Comparison of ENCODE assay signal across 8 cellular contexts in genomic region chr17:78117027-78117981, GRCh38. TPM values are rescaled to one million over a fixed set of nuclear protein-coding genes. Genes with fewer than 3 reads are reported as not detected.
A peak's percentile ranks its signal among the peaks of the same experiment; 100 is the strongest.
DNase-seq lines count a peak whose midpoint lies in the region; ATAC-seq, FAIRE-seq and TF ChIP-seq lines count a peak whose summit lies in the region.

No MANE protein-coding gene starts in this region.

- no peak for FAIRE-seq in A549 (lab: Jason Lieb, UNC)

- ATAC-seq in A549 (peak; percentile 44 to 76; a peak in 5 of 6 replicates), gastroesophageal sphincter (peak; percentile 18), HG02759 (IDR thresholded peaks at IDR 0.05; ENCODE audit: unreplicated experiment) (no peak)

- H3K36me3 ChIP-seq in gastroesophageal sphincter (peaks cover 0 to 29% of the 10 kb centered on the region in 2 donors), thyroid gland (no peaks in the 10 kb centered on the region)

- H3K4me1 ChIP-seq in A549 (no peaks in the 10 kb centered on the region), gastroesophageal sphincter (peaks cover 0 to 42% (median 4%) of the 10 kb centered on the region in 3 donors), thyroid gland (peaks cover 9 to 26% of the 10 kb centered on the region in 2 donors)

- H3K4me2 ChIP-seq in A549 = no peak overlapping the region

- intact Hi-C loops in thyroid gland (cut with DNase I) = no loop called here

- TF ChIP-seq CTCF in A549 (IDR thresholded peaks at IDR 0.05) (peak; percentile 57), GM12873 (IDR thresholded peaks at IDR 0.05; ENCODE audit: insufficient read depth, low read depth, low read length, missing control alignments) (peak; percentile 35), gastroesophageal sphincter (IDR thresholded peaks at IDR 0.05) (peak in 1 of 4 experiments; percentile 57), thyroid gland (IDR thresholded peaks at IDR 0.05) (peak in 4 of 6 experiments; percentile 28 to 52 (median 42))

- no peak for DNase-seq in A549 (ENCODE audit: low read depth in 1 of 2, low spot score in 1 of 2)
- DNase-seq in SHP77 (lab: John Stamatoyannopoulos, UW) = peak; percentile 78 to 89
- DNase-seq in thyroid gland = peak; percentile 74 to 83
- no peak for DNase-seq in NCI-H1048 (lab: John Stamatoyannopoulos, UW)
- DNase-seq in hepatic stellate cell (ENCODE audit: low spot score) = no peak

- H3K27ac ChIP-seq in A549 = no peak overlapping the region
- H3K27ac ChIP-seq in gastroesophageal sphincter = no peak overlapping the region
- H3K27ac ChIP-seq in thyroid gland = peak overlapping the region in 1 of 3 donors; percentile 21

- TF ChIP-seq EP300 in A549 (IDR thresholded peaks at IDR 0.05) = no peak
- no peak for TF ChIP-seq EP300 in gastroesophageal sphincter (IDR thresholded peaks at IDR 0.05)

- TF ChIP-seq POLR2A in A549 (IDR thresholded peaks at IDR 0.05; ENCODE audit: low read length) (no peak), gastroesophageal sphincter (IDR thresholded peaks at IDR 0.05) (no peak), thyroid gland (IDR thresholded peaks at IDR 0.05) (no peak)

- 79% methylated on average over 31 of the region's 41 CpGs for WGBS in A549 (ENCODE audit: missing lambda C conversion rate)
- 20% methylated on average over 1 of the region's 41 CpGs; no CpG with 5 or more reads in 1 of the 2 donors for WGBS in gastroesophageal sphincter (ENCODE audit: low coverage in 1 of 2), 2 donors
- WGBS in thyroid gland, 2 donors = 32 to 44% methylated on average over 14 to 18 of the region's 41 CpGs

- CTCF ChIA-PET in A549 (lab: Yijun Ruan, JAX) = interaction anchor here (0.7 to 13.7 kb wide), 9 partner anchors 7 to 133 kb away, joined by 3 to 199 read pairs (median 5); no protein-coding TSS in a partner anchor

- H3K9me3 ChIP-seq in A549 (no peaks in the 10 kb centered on the region), gastroesophageal sphincter (no peaks in the 10 kb centered on the region), thyroid gland (no peaks in the 10 kb centered on the region)

- TF ChIP-seq RAD21 in A549 (conservative IDR thresholded peaks at IDR 0.05 in 1 of 2, IDR thresholded peaks at IDR 0.05 in 1 of 2) = peak; percentile 51; a peak in 4 of 5 replicates

- H3K27me3 ChIP-seq in gastroesophageal sphincter (no peaks in the 10 kb centered on the region), thyroid gland (no peaks in the 10 kb centered on the region)

- H3K4me3 ChIP-seq in A549 = no peak overlapping the region
- H3K4me3 ChIP-seq in gastroesophageal sphincter = no peak overlapping the region
- no peak overlapping the region for H3K4me3 ChIP-seq in thyroid gland (replicated peaks in 1 of 3)

- POLR2A ChIA-PET in A549 (lab: Yijun Ruan, JAX) = interaction anchor here (1.3 kb wide), 1 partner anchor 11 kb away, joined by 7 read pairs; the partner anchor contains the start of gene TMC6

TF ChIP-seq in A549, 52 proteins besides CTCF, POLR2A, EP300 and RAD21:
- TF ChIP-seq HOXA7 (CRISPR knock-in tag; IDR thresholded peaks at IDR 0.05) (no peak), SMC3 (IDR thresholded peaks at IDR 0.05) (peak; percentile 56; the same call in 2 of the 3 replicates), RCOR1 (IDR thresholded peaks at IDR 0.05; ENCODE audit: low read depth, low read length) (no peak), E2F6 (IDR thresholded peaks at IDR 0.05; ENCODE audit: borderline replicate concordance, low read depth) (no peak), FOSL2 (IDR thresholded peaks at IDR 0.05) (no peak), FOSL2 (CRISPR knock-in tag; IDR thresholded peaks at IDR 0.05) (no peak)

RNA-seq across cellular contexts. Expression of gene TMC6, which starts 11.3 kb away (rescaled TPM):
- polyA plus RNA-seq in A549 (2011; rRNA removed) (4.7 and 5.1 TPM in 2 replicates), A549 (2017; fragmentation: RNase III; extraction: RNeasy Plus Mini Kit Qiagen cat#74134 plus additional on column Dnase treatment) (9.1 to 10.2 TPM (median 9.4 TPM) in 3 replicates)
- 7.8 and 10.9 TPM in 2 replicates for polyA plus RNA-seq in A549 (2012; cell fraction: cytosol; rRNA removed)
- 33.4 and 51.3 TPM in 2 replicates for polyA plus RNA-seq in A549 (2012; cell fraction: nucleus; rRNA removed)
- 4.2 and 7.1 TPM in 2 replicates for polyA minus RNA-seq in A549 (2011; rRNA and poly(A)+ RNA removed)
- total RNA-seq in gastroesophageal sphincter (10 to 100 TPM; 12.4 to 19.0 (median 15.5) TPM), thyroid gland (10 to 100 TPM in 3 of 4 donors, 1 to 10 TPM in 1; 10.0 to 22.8 (median 20.4) TPM)

RNA-seq across cellular contexts. Expression of gene TMC8, which starts 13.3 kb away (rescaled TPM):
- polyA plus RNA-seq in A549 (2011; rRNA removed) (0.14 and 0.19 TPM in 2 replicates), A549 (2017; fragmentation: RNase III; extraction: RNeasy Plus Mini Kit Qiagen cat#74134 plus additional on column Dnase treatment) (0.16 to 0.32 TPM (median 0.26 TPM) in 3 replicates)
- 0.17 and 0.30 TPM in 2 replicates for polyA plus RNA-seq in A549 (2012; cell fraction: cytosol; rRNA removed)
- polyA plus RNA-seq in A549 (2012; cell fraction: nucleus; rRNA removed) = 0.81 and 2.0 TPM in 2 replicates
- 0.08 and 0.19 TPM in 2 replicates for polyA minus RNA-seq in A549 (2011; rRNA and poly(A)+ RNA removed)
- total RNA-seq in gastroesophageal sphincter (10 to 100 TPM in 1 of 4 donors, 1 to 10 TPM in 3; 1.7 to 12.0 (median 3.0) TPM), thyroid gland (1 to 10 TPM; 1.4 to 4.7 (median 1.9) TPM)

RNA-seq across cellular contexts. Expression of gene C17orf99, which starts 28.9 kb away (rescaled TPM):
- not detected in 2 replicates for polyA plus RNA-seq in A549 (2011; rRNA removed)
- not detected in 2 replicates for polyA plus RNA-seq in A549 (2012; cell fraction: cytosol; rRNA removed)
- polyA plus RNA-seq in A549 (2012; cell fraction: nucleus; rRNA removed) = not detected in 2 replicates
- not detected in 3 replicates for polyA plus RNA-seq in A549 (2017; fragmentation: RNase III; extraction: RNeasy Plus Mini Kit Qiagen cat#74134 plus additional on column Dnase treatment)
- not detected in 2 replicates for polyA minus RNA-seq in A549 (2011; rRNA and poly(A)+ RNA removed)
- total RNA-seq in gastroesophageal sphincter = not detected
- total RNA-seq in thyroid gland = not detected

RNA-seq across cellular contexts. Expression of gene SYNGR2, which starts 51.1 kb away (rescaled TPM):
- 113 and 133 TPM in 2 replicates for polyA plus RNA-seq in A549 (2011; rRNA removed)
- polyA plus RNA-seq in A549 (2012; cell fraction: cytosol; rRNA removed) = 274 and 334 TPM in 2 replicates
- 224 and 303 TPM in 2 replicates for polyA plus RNA-seq in A549 (2012; cell fraction: nucleus; rRNA removed)
- 102 to 108 TPM (median 106 TPM) in 3 replicates for polyA plus RNA-seq in A549 (2017; fragmentation: RNase III; extraction: RNeasy Plus Mini Kit Qiagen cat#74134 plus additional on column Dnase treatment)
- polyA minus RNA-seq in A549 (2011; rRNA and poly(A)+ RNA removed) = 176 and 189 TPM in 2 replicates
- total RNA-seq in gastroesophageal sphincter = 100 to 1,000 TPM in 1 of 4 donors, 10 to 100 TPM in 3; 49.9 to 151 (median 81.2) TPM
- 10 to 100 TPM; 47.9 to 83.8 (median 70.7) TPM for total RNA-seq in thyroid gland

Comparison
In these comparisons a context has a peak if more than half of its experiments do, and no peak if none do; other contexts are left out.
1. DNase-seq: peak in SHP77 (2 of 2) and thyroid gland (2 of 2); none in A549 (0 of 2), NCI-H1048 (single experiment) and hepatic stellate cell (single experiment).